In the genomic region with DNA sequence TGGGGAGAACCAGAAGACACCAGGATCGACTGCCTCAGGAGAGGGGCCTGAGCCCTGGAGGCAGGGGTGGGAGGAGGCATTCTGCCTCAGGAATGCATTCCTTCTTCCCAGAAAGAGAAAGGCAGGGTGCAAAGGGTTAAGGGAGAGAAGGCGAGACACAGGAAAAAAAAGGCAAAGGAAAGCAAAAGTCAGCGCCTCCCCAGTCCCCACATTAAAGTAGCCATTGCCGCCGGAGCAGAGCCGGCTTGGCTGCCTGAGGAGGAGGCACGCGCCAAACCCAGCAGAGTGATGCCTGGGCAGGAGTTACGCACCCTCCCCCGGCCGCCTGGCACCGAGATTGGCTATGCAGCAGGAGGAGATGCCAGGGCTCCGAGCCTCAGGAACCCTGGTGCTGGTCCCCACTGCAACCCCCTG, we compare ENCODE assay signal across 14 cellular contexts.
DNase-seq lines count a peak whose midpoint lies in the region; ATAC-seq and TF ChIP-seq lines count a peak whose summit lies in the region.
"Had no signal": no experiment of that assay in that cellular context is flagged by ENCODE, and none has a peak within 500 bp of the region (broad histone marks: within the 10 kb centered on the region; RNA-seq: fewer than 3 reads in every experiment).

No MANE protein-coding gene starts in this region.

- H2AFZ ChIP-seq in trophoblast cell (ENCODE audit: insufficient read depth, low read length, poor library complexity): peak overlapping the region; percentile 39

- no peak overlapping the region for H3K4me3 ChIP-seq in astrocyte of the cerebellum (ENCODE audit: low read depth, low read length)
- H3K4me3 ChIP-seq in iPS-15b (ENCODE audit: low read depth, low read length): peak overlapping the region; percentile 33
- no peak overlapping the region for H3K4me3 ChIP-seq in trophoblast cell (ENCODE audit: low read depth, low read length)
- H3K4me3 ChIP-seq in brain microvascular endothelial cell (ENCODE audit: low read depth, low read length): no peak overlapping the region
- H3K4me3 ChIP-seq: adrenal gland, tibial nerve had no signal

- intact Hi-C loops in Calu3 (cut with micrococcal nuclease; ENCODE audit: unreplicated experiment): no loop called here

- H4K8ac ChIP-seq in trophoblast cell (ENCODE audit: low read depth, low read length): peak overlapping the region; percentile 78

- H3K36me3 ChIP-seq in iPS-15b (ENCODE audit: control insufficient read depth, insufficient read depth, low read length) (no peaks in the 10 kb centered on the region), trophoblast cell (ENCODE audit: control insufficient read depth in 1 of 2, insufficient read depth in 2 of 2, low read length in 2 of 2) (no peaks in the 10 kb centered on the region), brain microvascular endothelial cell (replicated peaks) (no peaks in the 10 kb centered on the region)
- H3K36me3 ChIP-seq: adrenal gland, tibial nerve had no signal

- DNase-seq in Calu3 (peak; percentile 16), astrocyte of the cerebellum (ENCODE audit: low read depth) (peak; percentile 13), trophoblast cell (no peak), SW 1271 (lab: John Stamatoyannopoulos, UW) (no peak), NCI-H446 (lab: John Stamatoyannopoulos, UW) (no peak), brain microvascular endothelial cell (no peak)

- H3K27ac ChIP-seq in trophoblast cell (ENCODE audit: low read depth, low read length) (peak overlapping the region; percentile 61), brain microvascular endothelial cell (no peak overlapping the region)
- H3K27ac ChIP-seq: epithelial cell of prostate, KMS-11 had no signal

- no TSS peak for BruUV-seq in Calu3 (replicated peaks; lab: Mats Ljungman, UMichigan)

- H3K27ac Mint-ChIP-seq in Calu3 (ENCODE audit: unreplicated experiment): no peak overlapping the region
- H3K27ac Mint-ChIP-seq: B cell had no signal

- H3K4me1 Mint-ChIP-seq in Calu3 (ENCODE audit: low read depth, unreplicated experiment): no peaks in the 10 kb centered on the region

- H3K4me3 Mint-ChIP-seq in Calu3 (ENCODE audit: low read depth, unreplicated experiment): no peak overlapping the region
- H3K4me3 Mint-ChIP-seq: B cell had no signal

- H2BK120ac ChIP-seq in trophoblast cell (ENCODE audit: insufficient read depth, low read length, poor library complexity): peak overlapping the region; percentile 55

- CTCF ChIA-PET in Calu3 (lab: Charles Lee): no interaction called here

- H2BK12ac ChIP-seq in trophoblast cell (ENCODE audit: low read length): no peak overlapping the region

- TF ChIP-seq CTCF in Calu3 (IDR thresholded peaks at IDR 0.05; ENCODE audit: unreplicated experiment) (no peak), astrocyte of the cerebellum (IDR thresholded peaks at IDR 0.05; ENCODE audit: low read depth, low read length, missing control alignments) (no peak), brain microvascular endothelial cell (IDR thresholded peaks at IDR 0.05; ENCODE audit: low read depth, low read length, missing control alignments) (no peak)

- no peak overlapping the region for H3K14ac ChIP-seq in trophoblast cell (ENCODE audit: low read length)

- no peak overlapping the region for H2AK5ac ChIP-seq in trophoblast cell (ENCODE audit: low read length)

- in situ Hi-C loops in astrocyte of the cerebellum (cut with HindIII; ENCODE audit: low sequenced_read_pairs) (no loop called here), brain microvascular endothelial cell (cut with HindIII; ENCODE audit: low pct_ligation_motif_present, low sequenced_read_pairs) (no loop called here)

- H4K91ac ChIP-seq in trophoblast cell (ENCODE audit: low read depth, low read length): no peak overlapping the region

- peak overlapping the region; percentile 55 for H3K4me2 ChIP-seq in trophoblast cell (ENCODE audit: low read length)
- H3K4me2 ChIP-seq: KMS-11 had no signal

- H2BK5ac ChIP-seq in trophoblast cell (ENCODE audit: low read depth, low read length, poor library complexity): peak overlapping the region; percentile 1

- H3K4ac ChIP-seq in trophoblast cell (ENCODE audit: low read depth, low read length): no peak overlapping the region

- H3K27me3 Mint-ChIP-seq in Calu3 (ENCODE audit: unreplicated experiment): peaks cover 53% of the 10 kb centered on the region

- H3K4me1 ChIP-seq in iPS-15b (ENCODE audit: control insufficient read depth, insufficient read depth, low read length) (peaks cover 6% of the 10 kb centered on the region), trophoblast cell (ENCODE audit: control insufficient read depth in 1 of 2, insufficient read depth in 2 of 2, low read length in 2 of 2) (peaks cover 14 to 16% of the 10 kb centered on the region in 2 experiments)

- H3K27me3 ChIP-seq in iPS-15b (ENCODE audit: control insufficient read depth, insufficient read depth, low read length): no peaks in the 10 kb centered on the region
- no peaks in the 10 kb centered on the region for H3K27me3 ChIP-seq in trophoblast cell (ENCODE audit: insufficient read depth, low read length)
- no peaks in the 10 kb centered on the region for H3K27me3 ChIP-seq in brain microvascular endothelial cell (replicated peaks)
- H3K27me3 ChIP-seq: adrenal gland, tibial nerve had no signal

- WGBS in trophoblast cell (ENCODE audit: extremely low coverage, insufficient coverage, insufficient read length): no CpG with 5 or more reads among the region's 13 CpGs

- no peaks in the 10 kb centered on the region for H3K9me3 ChIP-seq in iPS-15b (ENCODE audit: control insufficient read depth, insufficient read depth, low read length)
- H3K9me3 ChIP-seq in trophoblast cell (ENCODE audit: insufficient read depth, low read depth, low read length): peaks cover 4% of the 10 kb centered on the region
- H3K9me3 ChIP-seq: adrenal gland, tibial nerve had no signal

- H3K79me2 ChIP-seq in trophoblast cell (ENCODE audit: control insufficient read depth, insufficient read depth, low read length, poor library complexity): no peaks in the 10 kb centered on the region

- peaks cover 6% of the 10 kb centered on the region for H3K79me1 ChIP-seq in trophoblast cell (ENCODE audit: low read length)

- H3K9ac ChIP-seq in iPS-15b (ENCODE audit: low read depth, low read length) (no peak overlapping the region), trophoblast cell (ENCODE audit: low read length) (no peak overlapping the region)
- H3K9ac ChIP-seq: KMS-11 had no signal

- H4K12ac ChIP-seq in trophoblast cell (ENCODE audit: low read depth, low read length): no peak overlapping the region

- H3K36me3 Mint-ChIP-seq in Calu3 (ENCODE audit: insufficient read depth, unreplicated experiment): no peaks in the 10 kb centered on the region

- peaks cover 7% of the 10 kb centered on the region for H3K9me3 Mint-ChIP-seq in Calu3 (ENCODE audit: low read depth, unreplicated experiment)

- H3K18ac ChIP-seq in trophoblast cell (ENCODE audit: low read length): no peak overlapping the region

- H3K23ac ChIP-seq in trophoblast cell (ENCODE audit: low read length): no peak overlapping the region

- no peak for ATAC-seq in GM18502 (IDR thresholded peaks at IDR 0.05; ENCODE audit: poor library complexity, unreplicated experiment)
- ATAC-seq: Panc1 had no signal

Comparison
In these comparisons a context has a peak if more than half of its experiments do, and no peak if none do; other contexts are left out.
1. DNase-seq: peak in Calu3 (single experiment) and astrocyte of the cerebellum (single experiment); none in trophoblast cell (0 of 2), SW 1271 (0 of 2), NCI-H446 (0 of 2) and brain microvascular endothelial cell (single experiment).